ENCODE assay signal across 2 cellular contexts in genomic region chr6:130075879-130076278, GRCh38.
TF ChIP-seq lines count a peak whose summit lies in the region.

No MANE protein-coding gene starts in this region.

TF ChIP-seq in SK-N-SH treated with all-trans-retinoic acid at 6 μM for 48 hours, 23 proteins besides CTCF, POLR2A, EP300 and RAD21 (continued from another document):
- TF ChIP-seq CSRNP3 (CRISPR knock-in tag; IDR thresholded peaks at IDR 0.05) (no peak), PATZ1 (CRISPR knock-in tag; IDR thresholded peaks at IDR 0.05; ENCODE audit: borderline replicate concordance) (no peak), GLIS3 (CRISPR knock-in tag; IDR thresholded peaks at IDR 0.05) (no peak), ARNTL (CRISPR knock-in tag; IDR thresholded peaks at IDR 0.05; ENCODE audit: borderline replicate concordance, low read depth) (no peak), POU6F1 (CRISPR knock-in tag; IDR thresholded peaks at IDR 0.05; ENCODE audit: borderline replicate concordance, low read depth) (no peak), TCF4 (CRISPR knock-in tag; IDR thresholded peaks at IDR 0.05; ENCODE audit: borderline replicate concordance) (no peak), CREB5 (CRISPR knock-in tag; IDR thresholded peaks at IDR 0.05; ENCODE audit: low read depth) (no peak), RARB (CRISPR knock-in tag; IDR thresholded peaks at IDR 0.05) (no peak)
TF ChIP-seq in SK-N-SH treated with all-trans-retinoic acid at 6 μM for 48 hours: peak in this region for 0.

TF ChIP-seq in SK-N-SH, 30 proteins besides CTCF, POLR2A, EP300 and RAD21 (continued from another document):
- no peak for TF ChIP-seq NFIC (IDR thresholded peaks at IDR 0.05; ENCODE audit: borderline replicate concordance)
- no peak for TF ChIP-seq REST (IDR thresholded peaks at IDR 0.05; ENCODE audit: low read depth, low read length)
- no peak for TF ChIP-seq TCF12 (IDR thresholded peaks at IDR 0.05)
- no peak for TF ChIP-seq USF2 (IDR thresholded peaks at IDR 0.05; ENCODE audit: borderline replicate concordance, low read depth, low read length)
- TF ChIP-seq JUND (IDR thresholded peaks at IDR 0.05), result no peak
- TF ChIP-seq MEF2A (IDR thresholded peaks at IDR 0.05; ENCODE audit: borderline replicate concordance, low read depth), result no peak
- no peak for TF ChIP-seq SMC3 (IDR thresholded peaks at IDR 0.05; ENCODE audit: low read depth, low read length)
